Comparison of ENCODE assay signal across 10 cellular contexts in genomic region chr2:8882094-8882493, GRCh38. TPM values are rescaled to one million over a fixed set of nuclear protein-coding genes. Genes with fewer than 3 reads are reported as not detected.
DNase-seq lines count a peak whose midpoint lies in the region; ATAC-seq and TF ChIP-seq lines count a peak whose summit lies in the region.
"Had no signal": no experiment of that assay in that cellular context is flagged by ENCODE, and none has a peak within 500 bp of the region (broad histone marks: within the 10 kb centered on the region; RNA-seq: fewer than 3 reads in every experiment).

No MANE protein-coding gene starts in this region.

- no peak overlapping the region for H3K4me3 Mint-ChIP-seq in endothelial cell (ENCODE audit: unreplicated experiment)

- DNase-seq in NCI-H748 (lab: John Stamatoyannopoulos, UW; ENCODE audit: unreplicated experiment): peak; percentile 28
- DNase-seq in NCI-H748 treated with DMSO at 0.1 percent for 48 hours (lab: John Stamatoyannopoulos, UW): no peak
- peak; percentile 66 for DNase-seq in NCI-H1694 treated with DMSO at 0.1 percent for 48 hours (lab: John Stamatoyannopoulos, UW)
- peak; percentile 64 for DNase-seq in endothelial cell (ENCODE audit: low spot score)
- peak; percentile 25 for DNase-seq in pons (ENCODE audit: low spot score)
- DNase-seq in hippocampal formation (lab: John Stamatoyannopoulos, UW): no peak
- DNase-seq: NCI-H187; stimulated activated naive CD4-positive, alpha-beta T cell had no signal

- TF ChIP-seq CTCF in endothelial cell (IDR thresholded peaks at IDR 0.05; ENCODE audit: unreplicated experiment): peak; percentile 50

- no peaks in the 10 kb centered on the region for H3K9me3 Mint-ChIP-seq in endothelial cell (ENCODE audit: unreplicated experiment)

- ATAC-seq in GM18868 (IDR thresholded peaks at IDR 0.05; ENCODE audit: unreplicated experiment): no peak
- ATAC-seq in GM19351 (IDR thresholded peaks at IDR 0.05; ENCODE audit: unreplicated experiment): no peak

- H3K27ac Mint-ChIP-seq in endothelial cell (ENCODE audit: unreplicated experiment): no peak overlapping the region

- H3K4me1 Mint-ChIP-seq in endothelial cell (ENCODE audit: unreplicated experiment): no peaks in the 10 kb centered on the region

- peaks cover 24% of the 10 kb centered on the region for H3K36me3 Mint-ChIP-seq in endothelial cell (ENCODE audit: low read depth, unreplicated experiment)

- H3K27me3 Mint-ChIP-seq in endothelial cell (ENCODE audit: unreplicated experiment): no peaks in the 10 kb centered on the region

RNA-seq across cellular contexts. Expression of gene KIDINS220, which starts 44.7 kb away (rescaled TPM):
- 59.9 TPM for total RNA-seq in endothelial cell (ENCODE audit: unreplicated experiment)

Comparison
In these comparisons a context has a peak if more than half of its experiments do, and no peak if none do; other contexts are left out.
1. DNase-seq: peak in NCI-H748 (single experiment), NCI-H1694 treated with DMSO at 0.1 percent for 48 hours (single experiment), endothelial cell (single experiment) and pons (single experiment); none in NCI-H748 treated with DMSO at 0.1 percent for 48 hours (single experiment) and hippocampal formation (0 of 2).